In genomic region chr12:2243275-2243674, GRCh38 we compare ENCODE assay signal across 20 cellular contexts.
DNase-seq lines count a peak whose midpoint lies in the region; ATAC-seq and TF ChIP-seq lines count a peak whose summit lies in the region.
"Had no signal": no experiment of that assay in that cellular context is flagged by ENCODE, and none has a peak within 500 bp of the region (broad histone marks: within the 10 kb centered on the region; RNA-seq: fewer than 3 reads in every experiment).

No MANE protein-coding gene starts in this region.

- H3K9me3 ChIP-seq in heart right ventricle, result no peaks in the 10 kb centered on the region
- no peaks in the 10 kb centered on the region for H3K9me3 ChIP-seq in ascending aorta
- H3K9me3 ChIP-seq in mesenchymal stem cell (ENCODE audit: control insufficient read depth, low read length), result no peaks in the 10 kb centered on the region
- no peaks in the 10 kb centered on the region for H3K9me3 ChIP-seq in tibial artery
- H3K9me3 ChIP-seq: esophagus squamous epithelium, left lung, prostate gland, SJCRH30 had no signal

- H3K27me3 ChIP-seq in heart right ventricle (no peaks in the 10 kb centered on the region), ascending aorta (no peaks in the 10 kb centered on the region), mesenchymal stem cell (ENCODE audit: control insufficient read depth in 1 of 2, insufficient read depth in 1 of 2, low read length in 2 of 2) (no peaks in the 10 kb centered on the region), tibial artery (no peaks in the 10 kb centered on the region)
- H3K27me3 ChIP-seq: esophagus squamous epithelium, left lung had no signal

- no peak overlapping the region for H3K4ac ChIP-seq in mesenchymal stem cell (ENCODE audit: low read depth in 1 of 2, low read length in 2 of 2)

- no peaks in the 10 kb centered on the region for H3K79me1 ChIP-seq in mesenchymal stem cell (replicated peaks; ENCODE audit: low read length, poor library complexity, severe bottlenecking)

- no peak overlapping the region for H3K23ac ChIP-seq in mesenchymal stem cell (ENCODE audit: low read length in 2 of 2)

- peaks cover 40 to 98% (median 66%) of the 10 kb centered on the region in 9 donors for H3K4me1 ChIP-seq in heart right ventricle
- peaks cover 5 to 35% of the 10 kb centered on the region in 2 donors for H3K4me1 ChIP-seq in ascending aorta
- peaks cover 23% of the 10 kb centered on the region for H3K4me1 ChIP-seq in mesenchymal stem cell (ENCODE audit: control insufficient read depth, insufficient read depth, low read depth, low read length)
- peaks cover 0 to 68% (median 47%) of the 10 kb centered on the region in 4 donors for H3K4me1 ChIP-seq in tibial artery
- H3K4me1 ChIP-seq: prostate gland, SJCRH30 had no signal

- DNase-seq in heart right ventricle (no peak), Right ventricle myocardium superior (no peak), ascending aorta (ENCODE audit: low spot score in 2 of 2) (no peak), mesenchymal stem cell (no peak), tibial artery (no peak), LoVo (ENCODE audit: low spot score) (no peak)
- DNase-seq: activated CD4-positive, alpha-beta T cell treated with anti-CD3 and anti-CD28 coated beads for 4 hours; CD8-positive, alpha-beta memory T cell; DND-41; dorsolateral prefrontal cortex; esophagus squamous epithelium; H7; left lung; natural killer cell; NCI-H1694; SJCRH30; T-helper 9 cell had no signal

- H3K9ac ChIP-seq in mesenchymal stem cell (ENCODE audit: low read length), result peak overlapping the region; percentile 67

- WGBS in heart right ventricle, 2 donors, result 86 to 94% methylated on average over 2 of the region's 2 CpGs
- WGBS in mesenchymal stem cell, result 93% methylated on average over 2 of the region's 2 CpGs

- H3K18ac ChIP-seq in mesenchymal stem cell (ENCODE audit: low read depth in 1 of 2, low read length in 2 of 2), result peak overlapping the region; percentile 2 to 59

- peak overlapping the region; percentile 2 for H2BK5ac ChIP-seq in mesenchymal stem cell (ENCODE audit: low read depth, low read length, poor library complexity, severe bottlenecking)

- no peak overlapping the region for H3K4me3 ChIP-seq in heart right ventricle
- no peak overlapping the region for H3K4me3 ChIP-seq in ascending aorta
- no peak overlapping the region for H3K4me3 ChIP-seq in mesenchymal stem cell (ENCODE audit: insufficient read depth in 1 of 2, low read depth in 1 of 2, low read length in 2 of 2)
- H3K4me3 ChIP-seq in tibial artery, result no peak overlapping the region
- H3K4me3 ChIP-seq: dorsolateral prefrontal cortex, esophagus squamous epithelium, left lung, prostate gland, SJCRH30 had no signal

- H2BK15ac ChIP-seq in mesenchymal stem cell (ENCODE audit: low read depth, poor library complexity, severe bottlenecking), result no peak overlapping the region

- peak overlapping the region in 1 of 2 experiments; percentile 5 for H3K14ac ChIP-seq in mesenchymal stem cell (ENCODE audit: low read length in 2 of 2)

- no peak overlapping the region for H2BK120ac ChIP-seq in mesenchymal stem cell (ENCODE audit: low read depth, low read length)

- intact Hi-C loops in heart right ventricle (cut with DNase I) (loop anchor here in 1 of 10 donors (5.0 kb wide), 1 partner anchor 39 kb away; no protein-coding TSS in a partner anchor), Right ventricle myocardium superior (cut with DNase I) (no loop called here), ascending aorta (cut with DNase I) (no loop called here), tibial artery (cut with DNase I; ENCODE audit: low total_unique reads) (no loop called here)

- peak overlapping the region; percentile 19 to 56 for H2BK12ac ChIP-seq in mesenchymal stem cell (ENCODE audit: low read length in 2 of 2)

- H2AFZ ChIP-seq in mesenchymal stem cell (ENCODE audit: low read depth, low read length), result no peak overlapping the region

- no peak for ATAC-seq in heart right ventricle
- ATAC-seq in Right ventricle myocardium superior (ENCODE audit: poor library complexity), result no peak
- ATAC-seq in HG02610 (IDR thresholded peaks at IDR 0.05; ENCODE audit: unreplicated experiment), result no peak
- no peak for ATAC-seq in GM18517 (IDR thresholded peaks at IDR 0.05; ENCODE audit: unreplicated experiment)
- ATAC-seq: natural killer cell had no signal

- no peak overlapping the region for H4K91ac ChIP-seq in mesenchymal stem cell (ENCODE audit: low read length)

- H3K27ac ChIP-seq in heart right ventricle (peak overlapping the region in 7 of 10 donors; percentile 48 to 72 (median 63)), ascending aorta (peak overlapping the region; percentile 56 to 65), mesenchymal stem cell (ENCODE audit: low read length, poor library complexity, severe bottlenecking) (peak overlapping the region; percentile 96), tibial artery (peak overlapping the region; percentile 45)
- H3K27ac ChIP-seq: left lung, prostate gland, SJCRH30 had no signal

- TF ChIP-seq CTCF in heart right ventricle (IDR thresholded peaks at IDR 0.05) (no peak), ascending aorta (IDR thresholded peaks at IDR 0.05) (no peak), tibial artery (IDR thresholded peaks at IDR 0.05) (no peak)

- H4K8ac ChIP-seq in mesenchymal stem cell (ENCODE audit: low read length), result no peak overlapping the region

- H3K36me3 ChIP-seq in heart right ventricle, result no peaks in the 10 kb centered on the region
- no peaks in the 10 kb centered on the region for H3K36me3 ChIP-seq in ascending aorta
- H3K36me3 ChIP-seq in mesenchymal stem cell (ENCODE audit: control insufficient read depth in 1 of 2, insufficient read depth in 2 of 2, low read depth in 1 of 2, low read length in 2 of 2), result no peaks in the 10 kb centered on the region
- H3K36me3 ChIP-seq in tibial artery, result no peaks in the 10 kb centered on the region
- H3K36me3 ChIP-seq: esophagus squamous epithelium, left lung, prostate gland, SJCRH30 had no signal

- H3K4me2 ChIP-seq in mesenchymal stem cell (ENCODE audit: low read length, poor library complexity, severe bottlenecking), result no peak overlapping the region

- H2AK5ac ChIP-seq in mesenchymal stem cell (ENCODE audit: low read length, severe bottlenecking), result peak overlapping the region; percentile 40

Comparison
In these comparisons a context has a peak if more than half of its experiments do, and no peak if none do; other contexts are left out.
1. H3K27ac ChIP-seq: peak in every context shown above with its lines; median percentile 96 in mesenchymal stem cell; 63 in heart right ventricle; 60 in ascending aorta; 45 in tibial artery.